Comparison of ENCODE assay signal across 9 cellular contexts in the genomic region with DNA sequence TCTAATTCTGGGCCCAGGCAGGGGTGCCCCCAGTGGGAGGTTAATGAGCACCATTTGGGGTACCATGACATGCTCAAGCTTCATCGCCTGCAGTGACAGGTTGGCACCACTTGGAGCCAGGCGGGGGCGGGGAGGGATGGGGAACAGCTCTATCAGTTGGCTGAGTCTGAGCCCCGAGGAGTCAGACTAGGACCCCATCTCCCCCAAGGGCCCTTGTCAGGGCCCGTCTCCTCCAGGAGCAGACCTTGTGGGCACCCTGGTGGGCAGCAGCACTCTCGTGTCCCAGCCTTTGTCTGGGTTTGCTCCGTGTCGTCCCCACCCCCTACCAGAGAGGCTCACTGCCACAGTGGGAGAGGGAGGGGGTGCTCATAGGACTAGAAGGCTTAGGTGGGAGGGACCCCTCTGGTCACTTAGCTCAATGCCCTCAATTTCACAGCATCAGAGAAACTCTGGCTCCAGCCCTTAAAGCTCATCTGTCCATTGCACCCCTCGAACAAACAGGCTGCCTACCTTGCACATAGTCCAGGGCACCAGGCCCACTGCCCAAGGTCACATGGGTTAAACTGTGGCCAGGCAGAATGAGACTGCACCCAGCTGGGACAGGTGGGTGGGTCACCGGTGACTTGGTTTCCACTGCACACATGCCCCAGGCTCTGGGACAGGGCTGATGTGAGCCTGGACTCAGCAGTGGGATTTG. TPM values are rescaled to one million over a fixed set of nuclear protein-coding genes. Genes with fewer than 3 reads are reported as not detected.
DNase-seq lines count a peak whose midpoint lies in the region; ATAC-seq and TF ChIP-seq lines count a peak whose summit lies in the region.
"Had no signal": no experiment of that assay in that cellular context is flagged by ENCODE, and none has a peak within 500 bp of the region (broad histone marks: within the 10 kb centered on the region; RNA-seq: fewer than 3 reads in every experiment).

No MANE protein-coding gene starts in this region.

- peak overlapping the region; percentile 98 for H3K4me3 Mint-ChIP-seq in activated T-helper 17 cell treated with anti-CD3 and anti-CD28 coated beads, Interleukin-2, amount 50 U/mL, for 72 hours
- H3K4me3 Mint-ChIP-seq in stimulated activated naive CD8-positive, alpha-beta T cell treated with anti-CD3 and anti-CD28 coated beads, Interleukin-15, Interleukin-2, amounts not matched to agents 100 ng/mL and 50 ng/mL, for 24 hours = peak overlapping the region; percentile 94

- H3K27ac ChIP-seq in HEK293 (ENCODE audit: extremely low read depth, low read depth, low read length) (no peak overlapping the region), right atrium auricular region (peak overlapping the region; percentile 94 to 95)

- no peak for DNase-seq in right atrium auricular region (ENCODE audit: low spot score)
- no peak for DNase-seq in KG1 (lab: John Stamatoyannopoulos, UW)
- no peak for DNase-seq in NCI-H226
- DNase-seq: OCI-M1 had no signal

- peaks cover 47% of the 10 kb centered on the region for H3K4me1 Mint-ChIP-seq in activated T-helper 17 cell treated with anti-CD3 and anti-CD28 coated beads, Interleukin-2, amount 50 U/mL, for 72 hours
- H3K4me1 Mint-ChIP-seq in stimulated activated naive CD8-positive, alpha-beta T cell treated with anti-CD3 and anti-CD28 coated beads, Interleukin-15, Interleukin-2, amounts not matched to agents 100 ng/mL and 50 ng/mL, for 24 hours (ENCODE audit: low read depth) = peaks cover 66% of the 10 kb centered on the region

- POLR2A ChIA-PET in HEK293 (lab: Yijun Ruan, JAX) = interaction anchor here (1.1 kb wide), 1 partner anchor 16 kb away, joined by 4 read pairs; a partner anchor contains a TSS

- CTCF ChIA-PET in HEK293 (lab: Yijun Ruan, JAX) = interaction anchor here (0.6 to 7.4 kb wide), 7 partner anchors 9 to 126 kb away, joined by 3 to 105 read pairs (median 3); no protein-coding TSS in a partner anchor

- ATAC-seq in activated T-helper 17 cell treated with anti-CD3 and anti-CD28 coated beads, Interleukin-2, amount 50 U/mL, for 72 hours (replicated peaks) = no peak
- ATAC-seq in GM18858 (IDR thresholded peaks at IDR 0.05; ENCODE audit: unreplicated experiment) (no peak), HG03025 (IDR thresholded peaks at IDR 0.05; ENCODE audit: low FRiP score, unreplicated experiment) (no peak)

- H3K9me3 ChIP-seq in HEK293 (ENCODE audit: control insufficient read depth, insufficient read depth, low read depth, low read length) (no peaks in the 10 kb centered on the region), right atrium auricular region (no peaks in the 10 kb centered on the region)

- peaks cover 13 to 64% of the 10 kb centered on the region in 2 experiments; a peak in 2 of 3 replicates for H3K36me3 ChIP-seq in HEK293 (ENCODE audit: control insufficient read depth in 2 of 2, insufficient read depth in 1 of 2, low read length in 2 of 2)
- peaks cover 36% of the 10 kb centered on the region for H3K36me3 ChIP-seq in right atrium auricular region

- H3K27ac Mint-ChIP-seq in activated T-helper 17 cell treated with anti-CD3 and anti-CD28 coated beads, Interleukin-2, amount 50 U/mL, for 72 hours = peak overlapping the region; percentile 95
- peak overlapping the region; percentile 96 for H3K27ac Mint-ChIP-seq in stimulated activated naive CD8-positive, alpha-beta T cell treated with anti-CD3 and anti-CD28 coated beads, Interleukin-15, Interleukin-2, amounts not matched to agents 100 ng/mL and 50 ng/mL, for 24 hours

- peak; percentile 15; the same call in 1 of the 2 replicates for TF ChIP-seq CTCF in HEK293 (tag by site-specific recombination; IDR thresholded peaks at IDR 0.05)
- TF ChIP-seq CTCF in right atrium auricular region (IDR thresholded peaks at IDR 0.05) = peak in 1 of 2 donors; percentile 21

- H3K27me3 ChIP-seq in right atrium auricular region = no peaks in the 10 kb centered on the region

- H3K27me3 Mint-ChIP-seq in activated T-helper 17 cell treated with anti-CD3 and anti-CD28 coated beads, Interleukin-2, amount 50 U/mL, for 72 hours = no peaks in the 10 kb centered on the region
- no peaks in the 10 kb centered on the region for H3K27me3 Mint-ChIP-seq in stimulated activated naive CD8-positive, alpha-beta T cell treated with anti-CD3 and anti-CD28 coated beads, Interleukin-15, Interleukin-2, amounts not matched to agents 100 ng/mL and 50 ng/mL, for 24 hours

- H3K4me3 ChIP-seq in HEK293 (ENCODE audit: low read depth, low read length) (no peak overlapping the region), right atrium auricular region (peak overlapping the region in 1 of 2 donors; percentile 87)

- H3K4me1 ChIP-seq in HEK293 (ENCODE audit: control insufficient read depth, insufficient read depth, low read length) (peaks cover 13% of the 10 kb centered on the region), right atrium auricular region (peaks cover 0 to 74% of the 10 kb centered on the region in 2 donors)

- H3K36me3 Mint-ChIP-seq in activated T-helper 17 cell treated with anti-CD3 and anti-CD28 coated beads, Interleukin-2, amount 50 U/mL, for 72 hours (ENCODE audit: low read depth) = peaks cover 90% of the 10 kb centered on the region
- H3K36me3 Mint-ChIP-seq in stimulated activated naive CD8-positive, alpha-beta T cell treated with anti-CD3 and anti-CD28 coated beads, Interleukin-15, Interleukin-2, amounts not matched to agents 100 ng/mL and 50 ng/mL, for 24 hours (ENCODE audit: low read depth) = peaks cover 43% of the 10 kb centered on the region

- no peaks in the 10 kb centered on the region for H3K9me3 Mint-ChIP-seq in activated T-helper 17 cell treated with anti-CD3 and anti-CD28 coated beads, Interleukin-2, amount 50 U/mL, for 72 hours
- H3K9me3 Mint-ChIP-seq in stimulated activated naive CD8-positive, alpha-beta T cell treated with anti-CD3 and anti-CD28 coated beads, Interleukin-15, Interleukin-2, amounts not matched to agents 100 ng/mL and 50 ng/mL, for 24 hours = no peaks in the 10 kb centered on the region

TF ChIP-seq in HEK293, 187 proteins besides CTCF, POLR2A, EP300 and RAD21:
- TF ChIP-seq ZNF558 (tag by site-specific recombination; IDR thresholded peaks at IDR 0.05) (no peak), ZNF174 (tag by site-specific recombination; IDR thresholded peaks at IDR 0.05) (no peak), ZIC2 (tag by site-specific recombination; IDR thresholded peaks at IDR 0.05) (peak; percentile 76), ZNF311 (tag by site-specific recombination; IDR thresholded peaks at IDR 0.05; ENCODE audit: borderline replicate concordance) (no peak), ZNF501 (tag by site-specific recombination; IDR thresholded peaks at IDR 0.05) (no peak), GLIS2 (tag by site-specific recombination; IDR thresholded peaks at IDR 0.05) (peak; percentile 50; the same call in 1 of the 2 replicates), ZFP3 (tag by site-specific recombination; IDR thresholded peaks at IDR 0.05; ENCODE audit: low read depth) (no peak)
- TF ChIP-seq, protein P1, sequence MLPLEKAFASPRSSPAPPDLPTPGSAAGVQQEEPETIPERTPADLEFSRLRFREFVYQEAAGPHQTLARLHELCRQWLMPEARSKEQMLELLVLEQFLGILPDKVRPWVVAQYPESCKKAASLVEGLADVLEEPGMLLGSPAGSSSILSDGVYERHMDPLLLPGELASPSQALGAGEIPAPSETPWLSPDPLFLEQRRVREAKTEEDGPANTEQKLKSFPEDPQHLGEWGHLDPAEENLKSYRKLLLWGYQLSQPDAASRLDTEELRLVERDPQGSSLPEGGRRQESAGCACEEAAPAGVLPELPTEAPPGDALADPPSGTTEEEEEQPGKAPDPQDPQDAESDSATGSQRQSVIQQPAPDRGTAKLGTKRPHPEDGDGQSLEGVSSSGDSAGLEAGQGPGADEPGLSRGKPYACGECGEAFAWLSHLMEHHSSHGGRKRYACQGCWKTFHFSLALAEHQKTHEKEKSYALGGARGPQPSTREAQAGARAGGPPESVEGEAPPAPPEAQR (tag by site-specific recombination; IDR thresholded peaks at IDR 0.05) = no peak
- TF ChIP-seq, protein P2, sequence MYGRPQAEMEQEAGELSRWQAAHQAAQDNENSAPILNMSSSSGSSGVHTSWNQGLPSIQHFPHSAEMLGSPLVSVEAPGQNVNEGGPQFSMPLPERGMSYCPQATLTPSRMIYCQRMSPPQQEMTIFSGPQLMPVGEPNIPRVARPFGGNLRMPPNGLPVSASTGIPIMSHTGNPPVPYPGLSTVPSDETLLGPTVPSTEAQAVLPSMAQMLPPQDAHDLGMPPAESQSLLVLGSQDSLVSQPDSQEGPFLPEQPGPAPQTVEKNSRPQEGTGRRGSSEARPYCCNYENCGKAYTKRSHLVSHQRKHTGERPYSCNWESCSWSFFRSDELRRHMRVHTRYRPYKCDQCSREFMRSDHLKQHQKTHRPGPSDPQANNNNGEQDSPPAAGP (tag by site-specific recombination; IDR thresholded peaks at IDR 0.05) = no peak

RNA-seq across cellular contexts. Expression of a gene that starts 4.1 kb away (rescaled TPM):
- total RNA-seq in activated T-helper 17 cell treated with anti-CD3 and anti-CD28 coated beads, Interleukin-2, amount 50 U/mL, for 72 hours = 10 to 100 TPM; 73.6 to 89.2 TPM
- 10 to 100 TPM; 16.9 to 24.2 TPM for total RNA-seq in right atrium auricular region

RNA-seq across cellular contexts. Expression of a gene that starts 16.4 kb away (rescaled TPM):
- 1 to 10 TPM in 1 of 2 donors, under 1 TPM in 1; 0.84 to 6.9 TPM for total RNA-seq in activated T-helper 17 cell treated with anti-CD3 and anti-CD28 coated beads, Interleukin-2, amount 50 U/mL, for 72 hours
- 1 to 10 TPM in 1 of 2 donors, under 1 TPM in 1; 0.78 to 1.1 TPM for total RNA-seq in right atrium auricular region

RNA-seq across cellular contexts. Expression of a gene that starts 19.4 kb away (rescaled TPM):
- not detected for total RNA-seq in activated T-helper 17 cell treated with anti-CD3 and anti-CD28 coated beads, Interleukin-2, amount 50 U/mL, for 72 hours
- 100 to 1,000 TPM; 120 to 207 TPM for total RNA-seq in right atrium auricular region

RNA-seq across cellular contexts. Expression of a gene that starts 51.2 kb away (rescaled TPM):
- total RNA-seq in activated T-helper 17 cell treated with anti-CD3 and anti-CD28 coated beads, Interleukin-2, amount 50 U/mL, for 72 hours = 10 to 100 TPM; 10.0 to 15.2 TPM
- 100 to 1,000 TPM; 186 to 214 TPM for total RNA-seq in right atrium auricular region

RNA-seq across cellular contexts. Expression of a gene that starts 55.1 kb away (rescaled TPM):
- 1 to 10 TPM in 1 of 2 donors, under 1 TPM in 1; 0.37 to 1.9 TPM for total RNA-seq in activated T-helper 17 cell treated with anti-CD3 and anti-CD28 coated beads, Interleukin-2, amount 50 U/mL, for 72 hours
- total RNA-seq in right atrium auricular region = 100 to 1,000 TPM in 1 of 2 donors, 10 to 100 TPM in 1; 19.8 to 180 TPM

Comparison
In these comparisons a context has a peak if more than half of its experiments do, and no peak if none do; other contexts are left out.
1. RNA of a gene that starts 19.4 kb away (total RNA-seq): 120 to 207 TPM in right atrium auricular region; not detected in activated T-helper 17 cell treated with anti-CD3 and anti-CD28 coated beads, Interleukin-2, amount 50 U/mL, for 72 hours; every median in the first group is over 100 times any median in the second.